ENCODE assay signal across 11 cellular contexts in the genomic region with DNA sequence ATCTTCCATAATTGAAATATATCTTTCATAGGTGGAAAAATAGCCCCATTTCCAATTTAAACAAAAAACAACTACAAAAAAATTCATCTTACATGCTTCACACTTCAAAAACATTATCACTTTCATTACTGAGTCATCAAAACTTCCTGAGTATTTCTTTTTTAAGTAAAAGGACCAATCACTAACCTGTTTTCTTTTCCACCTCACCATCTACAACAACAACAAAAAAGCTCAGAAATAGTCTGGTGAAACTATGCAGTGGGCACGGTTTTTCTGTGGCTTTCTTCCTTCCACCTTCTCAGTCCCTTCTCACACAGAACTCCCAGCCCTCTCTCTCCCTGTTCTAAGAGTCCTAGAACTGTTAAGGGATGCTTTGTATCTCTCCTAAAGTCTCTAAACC. TPM values are rescaled to one million over a fixed set of nuclear protein-coding genes. Genes with fewer than 3 reads are reported as not detected.
DNase-seq lines count a peak whose midpoint lies in the region; ATAC-seq lines count a peak whose summit lies in the region.
"Had no signal": no experiment of that assay in that cellular context is flagged by ENCODE, and none has a peak within 500 bp of the region (broad histone marks: within the 10 kb centered on the region; RNA-seq: fewer than 3 reads in every experiment).

No MANE protein-coding gene starts in this region.

- H3K9me3 ChIP-seq in CD4-positive, CD25-positive, alpha-beta regulatory T cell (ENCODE audit: control insufficient read depth in 2 of 2, low read length in 2 of 2): no peaks in the 10 kb centered on the region

- H3K27ac ChIP-seq in CD4-positive, CD25-positive, alpha-beta regulatory T cell (ENCODE audit: insufficient read depth, low read length, poor library complexity, severe bottlenecking): peak overlapping the region; percentile 36

- H3K4me1 Mint-ChIP-seq in CD4-positive, CD25-positive, alpha-beta regulatory T cell: peaks cover 8 to 17% (median 14%) of the 10 kb centered on the region in 4 donors
- peaks cover 18% of the 10 kb centered on the region for H3K4me1 Mint-ChIP-seq in T-helper 2 cell treated with Interferon-gamma antibody and Interleukin-4, amounts not matched to agents 5 μg/mL and 100 μg/mL, for 36 hours (ENCODE audit: low read depth)
- H3K4me1 Mint-ChIP-seq: B cell had no signal

- peaks cover 15% of the 10 kb centered on the region for H3K4me1 ChIP-seq in CD4-positive, CD25-positive, alpha-beta regulatory T cell (ENCODE audit: control insufficient read depth, insufficient read depth, low read length, poor library complexity, severe bottlenecking)

- H3K27me3 Mint-ChIP-seq in CD4-positive, CD25-positive, alpha-beta regulatory T cell: no peaks in the 10 kb centered on the region
- no peaks in the 10 kb centered on the region for H3K27me3 Mint-ChIP-seq in T-helper 2 cell treated with Interferon-gamma antibody and Interleukin-4, amounts not matched to agents 5 μg/mL and 100 μg/mL, for 36 hours (ENCODE audit: low read depth)
- H3K27me3 Mint-ChIP-seq: B cell had no signal

- peak; percentile 81 to 82 for ATAC-seq in CD4-positive, CD25-positive, alpha-beta regulatory T cell (ENCODE audit: low read depth in 2 of 2)
- ATAC-seq in GM19035 (IDR thresholded peaks at IDR 0.05; ENCODE audit: unreplicated experiment) (peak; percentile 77), HG02884 (IDR thresholded peaks at IDR 0.05; ENCODE audit: unreplicated experiment) (peak; percentile 78)

- H3K36me3 Mint-ChIP-seq in CD4-positive, CD25-positive, alpha-beta regulatory T cell: no peaks in the 10 kb centered on the region
- peaks cover 1% of the 10 kb centered on the region for H3K36me3 Mint-ChIP-seq in T-helper 2 cell treated with Interferon-gamma antibody and Interleukin-4, amounts not matched to agents 5 μg/mL and 100 μg/mL, for 36 hours (ENCODE audit: low read depth)
- H3K36me3 Mint-ChIP-seq: naive B cell had no signal

- H3K9me3 Mint-ChIP-seq in CD4-positive, CD25-positive, alpha-beta regulatory T cell: no peaks in the 10 kb centered on the region
- H3K9me3 Mint-ChIP-seq in T-helper 2 cell treated with Interferon-gamma antibody and Interleukin-4, amounts not matched to agents 5 μg/mL and 100 μg/mL, for 36 hours: no peaks in the 10 kb centered on the region

- peak overlapping the region; percentile 5 to 74 (median 64) for H3K4me3 Mint-ChIP-seq in CD4-positive, CD25-positive, alpha-beta regulatory T cell
- peak overlapping the region; percentile 58 for H3K4me3 Mint-ChIP-seq in T-helper 2 cell treated with Interferon-gamma antibody and Interleukin-4, amounts not matched to agents 5 μg/mL and 100 μg/mL, for 36 hours
- H3K4me3 Mint-ChIP-seq: B cell, naive B cell had no signal

- peak overlapping the region; percentile 52 for H3K4me3 ChIP-seq in CD4-positive, CD25-positive, alpha-beta regulatory T cell (ENCODE audit: low read depth, low read length)

- DNase-seq in CD4-positive, CD25-positive, alpha-beta regulatory T cell: peak in 2 of 3 donors; percentile 35 to 72
- peak; percentile 27 for DNase-seq in T-helper 2 cell treated with Interferon-gamma antibody and Interleukin-4, amounts not matched to agents 5 μg/mL and 100 μg/mL, for 36 hours (ENCODE audit: low spot score)
- DNase-seq in cerebellum (ENCODE audit: low spot score) (no peak), kidney glomerular epithelial cell (lab: John Stamatoyannopoulos, UW) (no peak), amniotic stem cell (lab: John Stamatoyannopoulos, UW) (no peak), 8988T (no peak)
- DNase-seq: naive B cell, NCI-H1092 treated with DMSO at 0.1 percent for 48 hours had no signal

- H3K27me3 ChIP-seq in CD4-positive, CD25-positive, alpha-beta regulatory T cell (ENCODE audit: control insufficient read depth, insufficient read depth, low read length): no peaks in the 10 kb centered on the region

- H3K36me3 ChIP-seq in CD4-positive, CD25-positive, alpha-beta regulatory T cell (ENCODE audit: control insufficient read depth, insufficient read depth, low read length): no peaks in the 10 kb centered on the region

- H3K27ac Mint-ChIP-seq in CD4-positive, CD25-positive, alpha-beta regulatory T cell: peak overlapping the region; percentile 57 to 91 (median 68)
- peak overlapping the region; percentile 89 for H3K27ac Mint-ChIP-seq in T-helper 2 cell treated with Interferon-gamma antibody and Interleukin-4, amounts not matched to agents 5 μg/mL and 100 μg/mL, for 36 hours
- H3K27ac Mint-ChIP-seq: B cell had no signal

RNA-seq across cellular contexts. Expression of a gene that starts 20.3 kb away (rescaled TPM):
- total RNA-seq in CD4-positive, CD25-positive, alpha-beta regulatory T cell: 162 TPM
- polyA plus RNA-seq in CD4-positive, CD25-positive, alpha-beta regulatory T cell: 10 to 100 TPM; 14.7 to 26.7 (median 22.0) TPM
- total RNA-seq in cerebellum: 74.9 TPM

Comparison
In these comparisons a context has a peak if more than half of its experiments do, and no peak if none do; other contexts are left out.
1. DNase-seq: peak in CD4-positive, CD25-positive, alpha-beta regulatory T cell (2 of 3) and T-helper 2 cell treated with Interferon-gamma antibody and Interleukin-4, amounts not matched to agents 5 μg/mL and 100 μg/mL, for 36 hours (single experiment); none in cerebellum (single experiment), kidney glomerular epithelial cell (single experiment), amniotic stem cell (single experiment) and 8988T (single experiment).
2. Peak in every context shown above with its lines, with median percentiles within 50 percentile points of each other: ATAC-seq.